9 cellular contexts compared by ENCODE assay signal in genomic region chr10:26479766-26480492, GRCh38. TPM values are rescaled to one million over a fixed set of nuclear protein-coding genes. Genes with fewer than 3 reads are reported as not detected.
A peak's percentile ranks its signal among the peaks of the same experiment; 100 is the strongest.
DNase-seq lines count a peak whose midpoint lies in the region; ATAC-seq lines count a peak whose summit lies in the region.
"Had no signal": no experiment of that assay in that cellular context is flagged by ENCODE, and none has a peak within 500 bp of the region (broad histone marks: within the 10 kb centered on the region; RNA-seq: fewer than 3 reads in every experiment).

No MANE protein-coding gene starts in this region.

- no peak for ATAC-seq in HG02870 (IDR thresholded peaks at IDR 0.05; ENCODE audit: unreplicated experiment)

- H3K36me3 Mint-ChIP-seq in activated naive CD8-positive, alpha-beta T cell treated with anti-CD3 and anti-CD28 coated beads for 36 hours = peaks cover 42% of the 10 kb centered on the region

- peaks cover 63% of the 10 kb centered on the region for H3K4me1 Mint-ChIP-seq in activated naive CD8-positive, alpha-beta T cell treated with anti-CD3 and anti-CD28 coated beads for 36 hours

- peak; percentile 33 for DNase-seq in stimulated activated CD4-positive, alpha-beta T cell treated with anti-CD3 and anti-CD28 coated beads, Interleukin-4, amount 100 ng/mL, for 24 hours
- DNase-seq in stimulated activated CD4-positive, alpha-beta T cell treated with anti-CD3 and anti-CD28 coated beads, Interleukin-1b, Interleukin-23, amount 100 ng/mL, for 48 hours = no peak
- peak; percentile 54 for DNase-seq in KG1 (lab: John Stamatoyannopoulos, UW)
- no peak for DNase-seq in activated naive CD8-positive, alpha-beta T cell treated with anti-CD3 and anti-CD28 coated beads for 36 hours
- no peak for DNase-seq in occipital lobe (lab: John Stamatoyannopoulos, UW)
- DNase-seq in SW480 (ENCODE audit: low spot score) = no peak
- DNase-seq in stimulated activated CD4-positive, alpha-beta T cell treated with anti-CD3 and anti-CD28 coated beads, Interleukin-2, amount 100 ng/mL, for 48 hours = no peak
- DNase-seq: DMS 273 treated with DMSO at 0.1 percent for 48 hours had no signal

- peaks cover 4% of the 10 kb centered on the region for H3K9me3 Mint-ChIP-seq in activated naive CD8-positive, alpha-beta T cell treated with anti-CD3 and anti-CD28 coated beads for 36 hours

- peak overlapping the region; percentile 96 for H3K27ac Mint-ChIP-seq in activated naive CD8-positive, alpha-beta T cell treated with anti-CD3 and anti-CD28 coated beads for 36 hours

- H3K4me3 Mint-ChIP-seq in activated naive CD8-positive, alpha-beta T cell treated with anti-CD3 and anti-CD28 coated beads for 36 hours = peak overlapping the region; percentile 62

- no peaks in the 10 kb centered on the region for H3K27me3 Mint-ChIP-seq in activated naive CD8-positive, alpha-beta T cell treated with anti-CD3 and anti-CD28 coated beads for 36 hours

RNA-seq across cellular contexts. Expression of gene APBB1IP, which starts 41.8 kb away (rescaled TPM):
- 10 to 100 TPM; 66.3 to 68.0 TPM for total RNA-seq in activated naive CD8-positive, alpha-beta T cell treated with anti-CD3 and anti-CD28 coated beads for 36 hours
- 0.94 TPM for total RNA-seq in occipital lobe

Comparison
In these comparisons a context has a peak if more than half of its experiments do, and no peak if none do; other contexts are left out.
1. DNase-seq: peak in stimulated activated CD4-positive, alpha-beta T cell treated with anti-CD3 and anti-CD28 coated beads, Interleukin-4, amount 100 ng/mL, for 24 hours (single experiment) and KG1 (single experiment); none in stimulated activated CD4-positive, alpha-beta T cell treated with anti-CD3 and anti-CD28 coated beads, Interleukin-1b, Interleukin-23, amount 100 ng/mL, for 48 hours (single experiment), activated naive CD8-positive, alpha-beta T cell treated with anti-CD3 and anti-CD28 coated beads for 36 hours (single experiment), occipital lobe (single experiment), SW480 (single experiment) and stimulated activated CD4-positive, alpha-beta T cell treated with anti-CD3 and anti-CD28 coated beads, Interleukin-2, amount 100 ng/mL, for 48 hours (0 of 2).
2. RNA of gene APBB1IP, which starts 41.8 kb away (total RNA-seq): 66.3 to 68.0 TPM in activated naive CD8-positive, alpha-beta T cell treated with anti-CD3 and anti-CD28 coated beads for 36 hours; 0.94 TPM in occipital lobe (single experiment); every median in the first group is over 10 times any median in the second.